8 cellular contexts compared by ENCODE assay signal in the genomic region with DNA sequence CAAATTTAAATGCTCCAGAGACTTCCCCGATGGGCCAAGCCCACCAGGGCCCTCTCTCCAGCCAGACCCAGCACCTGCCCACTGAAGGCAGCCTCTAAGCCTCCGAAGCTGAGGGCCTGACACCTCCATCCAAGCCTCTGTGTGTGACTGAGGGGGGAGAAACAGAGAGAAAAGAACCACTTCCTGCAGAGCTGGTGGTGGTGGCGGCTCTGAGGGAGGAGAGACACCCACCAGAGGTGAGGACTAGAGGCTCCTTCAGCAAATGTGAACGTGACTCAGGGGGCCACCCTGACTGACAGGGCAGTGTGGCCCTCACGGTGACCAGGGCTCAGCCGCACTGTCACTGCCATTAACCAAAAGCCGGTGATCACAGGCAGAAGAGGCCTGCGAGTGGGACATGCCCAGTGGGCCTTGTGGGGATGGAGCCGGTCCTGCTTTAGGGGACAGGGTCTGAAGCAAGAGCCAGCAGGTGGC. TPM values are rescaled to one million over a fixed set of nuclear protein-coding genes. Genes with fewer than 3 reads are reported as not detected.
DNase-seq lines count a peak whose midpoint lies in the region; ATAC-seq and TF ChIP-seq lines count a peak whose summit lies in the region.

No MANE protein-coding gene starts in this region.

- H3K4me3 ChIP-seq in psoas muscle, result no peak overlapping the region

- 83 to 88% (median 87%) methylated on average over 9 of the region's 9 CpGs for WGBS in psoas muscle, 3 donors

- peaks cover 31% of the 10 kb centered on the region for H3K36me3 Mint-ChIP-seq in T-helper 1 cell treated with Interleukin-12 subunit alpha and Interleukin-12 subunit beta and Interleukin-4 antibody, amounts not matched to agents 30 μg/mL and 1 μg/mL, for 36 hours (ENCODE audit: low read depth)

- H3K36me3 ChIP-seq in psoas muscle (ENCODE audit: insufficient read depth in 1 of 2, low read depth in 1 of 2), result no peaks in the 10 kb centered on the region

- H3K27ac ChIP-seq in epithelial cell of prostate, result peak overlapping the region; percentile 10
- H3K27ac ChIP-seq in psoas muscle, result no peak overlapping the region

- no peaks in the 10 kb centered on the region for H3K27me3 Mint-ChIP-seq in T-helper 1 cell treated with Interleukin-12 subunit alpha and Interleukin-12 subunit beta and Interleukin-4 antibody, amounts not matched to agents 30 μg/mL and 1 μg/mL, for 36 hours (ENCODE audit: low read depth)

- H3K27ac Mint-ChIP-seq in T-helper 1 cell treated with Interleukin-12 subunit alpha and Interleukin-12 subunit beta and Interleukin-4 antibody, amounts not matched to agents 30 μg/mL and 1 μg/mL, for 36 hours, result peak overlapping the region; percentile 87

- DNase-seq in GM13976 (ENCODE audit: low spot score) (peak; percentile 79), epithelial cell of prostate (ENCODE audit: low read depth, low spot score) (no peak), midbrain (lab: John Stamatoyannopoulos, UW) (no peak), psoas muscle (no peak), NCI-H82 (lab: John Stamatoyannopoulos, UW) (no peak), HUDEP-2 (lab: John Stamatoyannopoulos, UW; ENCODE audit: unreplicated experiment in 76 of 76) (no peak)

- peak overlapping the region; percentile 63 for H3K4me3 Mint-ChIP-seq in T-helper 1 cell treated with Interleukin-12 subunit alpha and Interleukin-12 subunit beta and Interleukin-4 antibody, amounts not matched to agents 30 μg/mL and 1 μg/mL, for 36 hours

- in situ Hi-C loops in GM13976 (cut with MboI; ENCODE audit: low sequenced_read_pairs, unreplicated experiment), result no loop called here

- no peak for TF ChIP-seq CTCF in GM13976 (IDR thresholded peaks at IDR 0.05; ENCODE audit: borderline replicate concordance, control extremely low read depth, extremely low read depth, insufficient read depth, missing control alignments)
- TF ChIP-seq CTCF in psoas muscle (IDR thresholded peaks at IDR 0.05), result no peak

- ATAC-seq in HG02571 (IDR thresholded peaks at IDR 0.05; ENCODE audit: unreplicated experiment) (peak; percentile 47), psoas muscle (no peak)

- peaks cover 60% of the 10 kb centered on the region for H3K4me1 Mint-ChIP-seq in T-helper 1 cell treated with Interleukin-12 subunit alpha and Interleukin-12 subunit beta and Interleukin-4 antibody, amounts not matched to agents 30 μg/mL and 1 μg/mL, for 36 hours (ENCODE audit: low read depth)

- peaks cover 12% of the 10 kb centered on the region for H3K4me1 ChIP-seq in psoas muscle

- H3K9me3 Mint-ChIP-seq in T-helper 1 cell treated with Interleukin-12 subunit alpha and Interleukin-12 subunit beta and Interleukin-4 antibody, amounts not matched to agents 30 μg/mL and 1 μg/mL, for 36 hours, result no peaks in the 10 kb centered on the region

- peaks cover 9% of the 10 kb centered on the region for H3K9me3 ChIP-seq in psoas muscle

- H3K27me3 ChIP-seq in psoas muscle (ENCODE audit: insufficient read depth in 3 of 3, low read length in 2 of 3), result no peaks in the 10 kb centered on the region

- intact Hi-C loops in psoas muscle (cut with DNase I), result no loop called here

RNA-seq across cellular contexts. Expression of a gene that starts 31.0 kb away (rescaled TPM):
- under 1 TPM in 3 of 4 donors, not detected in 1; 0.08 to 0.17 (median 0.17) TPM for total RNA-seq in psoas muscle
- under 1 TPM in 2 of 3 donors, not detected in 1; 0.04 to 0.05 TPM for polyA plus RNA-seq in psoas muscle
